ENCODE assay signal across 6 cellular contexts in the genomic region with DNA sequence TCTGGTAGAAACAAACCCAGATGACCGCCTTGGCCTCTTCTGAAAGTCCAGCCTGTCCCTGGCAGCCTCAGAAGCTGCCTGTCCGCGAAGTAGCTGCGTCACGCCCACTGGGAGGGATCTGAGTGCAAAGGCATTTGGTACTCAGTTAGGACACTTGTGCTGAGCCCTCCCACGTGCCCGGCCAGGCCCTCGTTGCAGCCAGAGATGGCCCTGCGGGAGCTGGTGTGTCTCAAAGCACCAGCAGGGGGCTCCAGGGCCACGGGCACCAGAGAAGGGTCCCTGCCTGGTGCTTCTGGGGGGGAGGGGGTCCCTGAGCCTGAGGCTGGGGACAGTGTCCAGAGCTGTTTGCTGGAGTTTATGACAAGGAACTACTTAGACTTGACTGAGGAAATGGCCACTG. TPM values are rescaled to one million over a fixed set of nuclear protein-coding genes. Genes with fewer than 3 reads are reported as not detected.
A peak's percentile ranks its signal among the peaks of the same experiment; 100 is the strongest.
DNase-seq lines count a peak whose midpoint lies in the region; ATAC-seq, FAIRE-seq and TF ChIP-seq lines count a peak whose summit lies in the region.

No MANE protein-coding gene starts in this region.

- POLR2A ChIA-PET in SK-N-SH (lab: Yijun Ruan, JAX): interaction anchor here (0.7 kb wide), 1 partner anchor 53 kb away, joined by 4 read pairs; no protein-coding TSS in a partner anchor

- H3K27ac ChIP-seq in SK-N-SH (ENCODE audit: low read depth in 2 of 2, low read length in 1 of 2) (no peak overlapping the region), left lung (no peak overlapping the region)

- DNase-seq in D721Med (ENCODE audit: insufficient read length, low spot score) (no peak), SK-N-SH (peak; percentile 87), left lung (peak; percentile 79 to 84), NCI-H2171 treated with DMSO at 0.1 percent for 48 hours (lab: John Stamatoyannopoulos, UW) (no peak)

- ATAC-seq in left lung (peak; percentile 86), HG03175 (IDR thresholded peaks at IDR 0.05; ENCODE audit: unreplicated experiment) (no peak), GM21786 (IDR thresholded peaks at IDR 0.05; ENCODE audit: unreplicated experiment) (no peak)

- H3K4me3 ChIP-seq in SK-N-SH (ENCODE audit: low read depth in 2 of 2, low read length in 1 of 2): no peak overlapping the region
- no peak overlapping the region for H3K4me3 ChIP-seq in left lung

- CTCF ChIA-PET in SK-N-SH (lab: Yijun Ruan, JAX): interaction anchor here (0.8 to 3.9 kb wide), 14 partner anchors 9 to 276 kb away, joined by 3 to 52 read pairs (median 4); a partner anchor contains a TSS

- no peak for FAIRE-seq in D721Med (lab: Jason Lieb, UNC)

- TF ChIP-seq CTCF in D721Med (IDR thresholded peaks at IDR 0.05; ENCODE audit: insufficient read depth, missing control alignments): peak; percentile 22
- TF ChIP-seq CTCF in SK-N-SH (IDR thresholded peaks at IDR 0.05): peak; percentile 54
- peak; percentile 27 to 42 for TF ChIP-seq CTCF in left lung (IDR thresholded peaks at IDR 0.05)

- WGBS in SK-N-SH (ENCODE audit: low lambda C conversion rate): 63% methylated on average over 10 of the region's 10 CpGs

- TF ChIP-seq RAD21 in SK-N-SH (IDR thresholded peaks at IDR 0.05; ENCODE audit: low read length): peak; percentile 22; the same call in 1 of the 2 replicates

- H3K9ac ChIP-seq in SK-N-SH: no peak overlapping the region

- TF ChIP-seq EP300 in SK-N-SH (IDR thresholded peaks at IDR 0.05; ENCODE audit: borderline replicate concordance in 1 of 2, low read depth in 1 of 2, low read length in 1 of 2): no peak

- H3K9me3 ChIP-seq in SK-N-SH: no peaks in the 10 kb centered on the region
- H3K9me3 ChIP-seq in left lung: no peaks in the 10 kb centered on the region

- H3K36me3 ChIP-seq in SK-N-SH (replicated peaks in 1 of 2; ENCODE audit: control insufficient read depth in 1 of 2, insufficient read depth in 2 of 2, low read length in 1 of 2) (peaks cover 31 to 33% of the 10 kb centered on the region in 2 experiments), left lung (peaks cover 0 to 55% of the 10 kb centered on the region in 2 donors)

- H4K20me1 ChIP-seq in SK-N-SH (ENCODE audit: insufficient read depth): peaks cover 11% of the 10 kb centered on the region

- no peak overlapping the region for H2AFZ ChIP-seq in SK-N-SH (ENCODE audit: low read depth)

- H3K79me2 ChIP-seq in SK-N-SH (ENCODE audit: insufficient read depth): peaks cover 42% of the 10 kb centered on the region

- no peaks in the 10 kb centered on the region for H3K9me2 ChIP-seq in SK-N-SH

- H3K27me3 ChIP-seq in SK-N-SH (ENCODE audit: insufficient read depth) (no peaks in the 10 kb centered on the region), left lung (no peaks in the 10 kb centered on the region)

- peaks cover 0 to 7% of the 10 kb centered on the region in 2 experiments; a peak in 1 of 4 replicates for H3K4me1 ChIP-seq in SK-N-SH (ENCODE audit: control insufficient read depth in 1 of 2, insufficient read depth in 2 of 2, low read depth in 1 of 2, low read length in 1 of 2)
- peaks cover 4 to 66% of the 10 kb centered on the region in 2 donors for H3K4me1 ChIP-seq in left lung

- intact Hi-C loops in left lung (cut with DNase I): no loop called here

- H3F3A ChIP-seq in SK-N-SH (replicated peaks; ENCODE audit: insufficient read depth): peaks cover 8% of the 10 kb centered on the region

- no peak overlapping the region for H3K4me2 ChIP-seq in SK-N-SH

TF ChIP-seq in SK-N-SH, 30 proteins besides CTCF, POLR2A, EP300 and RAD21:
- TF ChIP-seq, protein P1, sequence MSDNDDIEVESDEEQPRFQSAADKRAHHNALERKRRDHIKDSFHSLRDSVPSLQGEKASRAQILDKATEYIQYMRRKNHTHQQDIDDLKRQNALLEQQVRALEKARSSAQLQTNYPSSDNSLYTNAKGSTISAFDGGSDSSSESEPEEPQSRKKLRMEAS (IDR thresholded peaks at IDR 0.05; ENCODE audit: low read depth): no peak
- TF ChIP-seq MXI1 (IDR thresholded peaks at IDR 0.05; ENCODE audit: low read depth, low read length): peak; percentile 47; the same call in 1 of the 2 replicates
- TF ChIP-seq EZH2phosphoT487 (IDR thresholded peaks at IDR 0.05; ENCODE audit: borderline replicate concordance, low read depth): no peak
- TF ChIP-seq NRF1 (IDR thresholded peaks at IDR 0.05; ENCODE audit: low read depth, low read length): no peak
- TF ChIP-seq, protein P2, sequence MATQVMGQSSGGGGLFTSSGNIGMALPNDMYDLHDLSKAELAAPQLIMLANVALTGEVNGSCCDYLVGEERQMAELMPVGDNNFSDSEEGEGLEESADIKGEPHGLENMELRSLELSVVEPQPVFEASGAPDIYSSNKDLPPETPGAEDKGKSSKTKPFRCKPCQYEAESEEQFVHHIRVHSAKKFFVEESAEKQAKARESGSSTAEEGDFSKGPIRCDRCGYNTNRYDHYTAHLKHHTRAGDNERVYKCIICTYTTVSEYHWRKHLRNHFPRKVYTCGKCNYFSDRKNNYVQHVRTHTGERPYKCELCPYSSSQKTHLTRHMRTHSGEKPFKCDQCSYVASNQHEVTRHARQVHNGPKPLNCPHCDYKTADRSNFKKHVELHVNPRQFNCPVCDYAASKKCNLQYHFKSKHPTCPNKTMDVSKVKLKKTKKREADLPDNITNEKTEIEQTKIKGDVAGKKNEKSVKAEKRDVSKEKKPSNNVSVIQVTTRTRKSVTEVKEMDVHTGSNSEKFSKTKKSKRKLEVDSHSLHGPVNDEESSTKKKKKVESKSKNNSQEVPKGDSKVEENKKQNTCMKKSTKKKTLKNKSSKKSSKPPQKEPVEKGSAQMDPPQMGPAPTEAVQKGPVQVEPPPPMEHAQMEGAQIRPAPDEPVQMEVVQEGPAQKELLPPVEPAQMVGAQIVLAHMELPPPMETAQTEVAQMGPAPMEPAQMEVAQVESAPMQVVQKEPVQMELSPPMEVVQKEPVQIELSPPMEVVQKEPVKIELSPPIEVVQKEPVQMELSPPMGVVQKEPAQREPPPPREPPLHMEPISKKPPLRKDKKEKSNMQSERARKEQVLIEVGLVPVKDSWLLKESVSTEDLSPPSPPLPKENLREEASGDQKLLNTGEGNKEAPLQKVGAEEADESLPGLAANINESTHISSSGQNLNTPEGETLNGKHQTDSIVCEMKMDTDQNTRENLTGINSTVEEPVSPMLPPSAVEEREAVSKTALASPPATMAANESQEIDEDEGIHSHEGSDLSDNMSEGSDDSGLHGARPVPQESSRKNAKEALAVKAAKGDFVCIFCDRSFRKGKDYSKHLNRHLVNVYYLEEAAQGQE (IDR thresholded peaks at IDR 0.05; ENCODE audit: low read depth, low read length): no peak
- TF ChIP-seq NFIC (IDR thresholded peaks at IDR 0.05; ENCODE audit: borderline replicate concordance): no peak

RNA-seq across cellular contexts. Expression of a gene that starts 5.8 kb away (rescaled TPM):
- 23.3 and 26.7 TPM in 2 replicates for polyA plus RNA-seq in SK-N-SH (2012; rRNA removed)
- polyA plus RNA-seq in SK-N-SH (2012; cell fraction: cytosol; rRNA removed): 6.7 and 11.5 TPM in 2 replicates
- polyA plus RNA-seq in SK-N-SH (2012; cell fraction: nucleus; rRNA removed): 121 and 176 TPM in 2 replicates
- 10 to 100 TPM; 19.5 to 22.0 TPM for total RNA-seq in left lung

RNA-seq across cellular contexts. Expression of a gene that starts 20.9 kb away (rescaled TPM):
- polyA plus RNA-seq in SK-N-SH (2012; rRNA removed): 36.7 and 50.6 TPM in 2 replicates
- 16.1 and 28.8 TPM in 2 replicates for polyA plus RNA-seq in SK-N-SH (2012; cell fraction: cytosol; rRNA removed)
- 246 and 320 TPM in 2 replicates for polyA plus RNA-seq in SK-N-SH (2012; cell fraction: nucleus; rRNA removed)
- total RNA-seq in left lung: 10 to 100 TPM; 37.5 to 54.2 TPM

RNA-seq across cellular contexts. Expression of a gene that starts 36.1 kb away (rescaled TPM):
- polyA plus RNA-seq in SK-N-SH (2012; rRNA removed): 1.3 and 2.4 TPM in 2 replicates
- 1.5 and 2.4 TPM in 2 replicates for polyA plus RNA-seq in SK-N-SH (2012; cell fraction: cytosol; rRNA removed)
- polyA plus RNA-seq in SK-N-SH (2012; cell fraction: nucleus; rRNA removed): 7.8 and 11.2 TPM in 2 replicates
- 1 to 10 TPM; 2.1 to 4.6 TPM for total RNA-seq in left lung

RNA-seq across cellular contexts. Expression of a gene that starts 38.2 kb away (rescaled TPM):
- polyA plus RNA-seq in SK-N-SH (2012; rRNA removed): 40.4 and 42.8 TPM in 2 replicates
- polyA plus RNA-seq in SK-N-SH (2012; cell fraction: cytosol; rRNA removed): 4.9 and 9.1 TPM in 2 replicates
- polyA plus RNA-seq in SK-N-SH (2012; cell fraction: nucleus; rRNA removed): 290 and 343 TPM in 2 replicates
- total RNA-seq in left lung: 10 to 100 TPM; 40.8 to 41.3 TPM

RNA-seq across cellular contexts. Expression of a gene that starts 44.5 kb away (rescaled TPM):
- polyA plus RNA-seq in SK-N-SH (2012; rRNA removed): 51.9 and 55.1 TPM in 2 replicates
- 6.6 and 12.2 TPM in 2 replicates for polyA plus RNA-seq in SK-N-SH (2012; cell fraction: cytosol; rRNA removed)
- polyA plus RNA-seq in SK-N-SH (2012; cell fraction: nucleus; rRNA removed): 513 and 740 TPM in 2 replicates
- 10 to 100 TPM; 39.1 to 42.2 TPM for total RNA-seq in left lung

Comparison
In these comparisons a context has a peak if more than half of its experiments do, and no peak if none do; other contexts are left out.
1. DNase-seq: peak in SK-N-SH (single experiment) and left lung (2 of 2); none in D721Med (single experiment) and NCI-H2171 treated with DMSO at 0.1 percent for 48 hours (single experiment).
2. Peak in every context shown above with its lines, with median percentiles within 50 percentile points of each other: CTCF ChIP-seq.